Comparison of ENCODE assay signal across 8 cellular contexts in genomic region chr19:19821366-19822147, GRCh38. TPM values are rescaled to one million over a fixed set of nuclear protein-coding genes. Genes with fewer than 3 reads are reported as not detected.
A peak's percentile ranks its signal among the peaks of the same experiment; 100 is the strongest.
DNase-seq lines count a peak whose midpoint lies in the region; ATAC-seq and TF ChIP-seq lines count a peak whose summit lies in the region.

Gene ZNF506, minus strand, starts transcription at chr19:19821750. Its CDS starts 147 bp downstream, at chr19:19821603.

- peaks cover 38% of the 10 kb centered on the region for H3K4me1 Mint-ChIP-seq in CD8-positive, alpha-beta T cell (ENCODE audit: low read depth)
- H3K4me1 Mint-ChIP-seq in activated T-cell treated with anti-CD3 and anti-CD28 coated beads, Interleukin-2, amount 50 U/mL, for 72 hours (ENCODE audit: low read depth) = peaks cover 61% of the 10 kb centered on the region

- peaks cover 8% of the 10 kb centered on the region for H3K9me3 Mint-ChIP-seq in CD8-positive, alpha-beta T cell
- H3K9me3 Mint-ChIP-seq in activated T-cell treated with anti-CD3 and anti-CD28 coated beads, Interleukin-2, amount 50 U/mL, for 72 hours = peaks cover 5 to 10% of the 10 kb centered on the region in 2 donors

- intact Hi-C loops in CD8-positive, alpha-beta T cell (cut with DNase I, micrococcal nuclease) = loop anchor here (1.0 to 5.0 kb wide), 6 partner anchors 45 to 159 kb away; partner anchors contain the start of genes ZNF93 (in 2 of the 2), ATP13A1 (in 1 of the 2) and ZNF14 (in 1 of the 2)

- peak within 1 kb of the TSS; percentile 87 for H3K9ac ChIP-seq in muscle layer of colon (ENCODE audit: low read length)

- H3K4me3 ChIP-seq in CD8-positive, alpha-beta T cell (ENCODE audit: low read depth, low read length) = peak within 1 kb of the TSS; percentile 97
- H3K4me3 ChIP-seq in muscle layer of colon (ENCODE audit: low read depth in 1 of 2, low read length in 2 of 2) = peak within 1 kb of the TSS; percentile 82 to 90

- no peaks in the 10 kb centered on the region for H3K36me3 ChIP-seq in CD8-positive, alpha-beta T cell (ENCODE audit: insufficient read depth, low read length)
- H3K36me3 ChIP-seq in muscle layer of colon (ENCODE audit: insufficient read depth, low read length) = no peaks in the 10 kb centered on the region

- POLR2A ChIA-PET in CD8-positive, alpha-beta T cell (lab: Charles Lee) = interaction anchor here (0.5 to 3.2 kb wide), 28 partner anchors 11 to 744 kb away, joined by 3 to 62 read pairs (median 4); partner anchors contain the start of genes ATP13A1, ZNF101, ZNF14 and ZNF253

- CTCF ChIA-PET in CD8-positive, alpha-beta T cell (lab: Charles Lee) = interaction anchor here (0.7 to 2.1 kb wide), 5 partner anchors 40 to 106 kb away, joined by 3 to 9 read pairs (median 3); partner anchors contain the start of gene ZNF253

- peak within 1 kb of the TSS; percentile 100 for H3K4me3 Mint-ChIP-seq in CD8-positive, alpha-beta T cell
- peak within 1 kb of the TSS; percentile 98 for H3K4me3 Mint-ChIP-seq in activated T-cell treated with anti-CD3 and anti-CD28 coated beads, Interleukin-2, amount 50 U/mL, for 72 hours

- peak; percentile 95 to 98 (median 97) for DNase-seq in CD8-positive, alpha-beta T cell
- DNase-seq in HT-29 (ENCODE audit: low spot score) (peak; percentile 82), OCI-M1 (lab: John Stamatoyannopoulos, UW) (peak; percentile 99)
- DNase-seq in activated T-cell treated with anti-CD3 and anti-CD28 coated beads, Interleukin-2, amount 50 U/mL, for 72 hours = peak; percentile 96 to 98
- peak; percentile 91 to 94 for DNase-seq in stimulated activated CD8-positive, alpha-beta memory T cell treated with anti-CD3 and anti-CD28 coated beads, Interleukin-7, amount 100 ng/mL, for 1 hour (ENCODE audit: low read depth in 2 of 2)

- peaks cover 33% of the 10 kb centered on the region for H3K4me1 ChIP-seq in CD8-positive, alpha-beta T cell (ENCODE audit: insufficient read depth, low read length)
- peaks cover 3% of the 10 kb centered on the region for H3K4me1 ChIP-seq in muscle layer of colon (ENCODE audit: insufficient read depth, low read length)

- no peak for TF ChIP-seq CTCF in CD8-positive, alpha-beta T cell (IDR thresholded peaks at IDR 0.05)

- H3K27ac ChIP-seq in CD8-positive, alpha-beta T cell (ENCODE audit: low read depth, low read length) = peak within 1 kb of the TSS; percentile 96
- peak within 1 kb of the TSS; percentile 97 for H3K27ac ChIP-seq in muscle layer of colon (ENCODE audit: low read depth, low read length)

- peak within 1 kb of the TSS; percentile 100 for H3K27ac Mint-ChIP-seq in CD8-positive, alpha-beta T cell
- H3K27ac Mint-ChIP-seq in activated T-cell treated with anti-CD3 and anti-CD28 coated beads, Interleukin-2, amount 50 U/mL, for 72 hours = peak within 1 kb of the TSS; percentile 96

- H3K27me3 ChIP-seq in CD8-positive, alpha-beta T cell (ENCODE audit: insufficient read depth, low read length) = no peaks in the 10 kb centered on the region
- H3K27me3 ChIP-seq in muscle layer of colon (ENCODE audit: control insufficient read depth in 1 of 2, insufficient read depth in 2 of 2, low read length in 2 of 2) = no peaks in the 10 kb centered on the region

- ATAC-seq in CD8-positive, alpha-beta T cell = peak; percentile 82
- ATAC-seq in GM19463 (IDR thresholded peaks at IDR 0.05; ENCODE audit: unreplicated experiment) (peak; percentile 86), esophagus mucosa (peak; percentile 100)
- peak; percentile 80 to 86 for ATAC-seq in activated T-cell treated with anti-CD3 and anti-CD28 coated beads, Interleukin-2, amount 50 U/mL, for 72 hours (replicated peaks in 1 of 2)

- no peaks in the 10 kb centered on the region for H3K9me3 ChIP-seq in CD8-positive, alpha-beta T cell (ENCODE audit: low read length)
- H3K9me3 ChIP-seq in muscle layer of colon (ENCODE audit: low read length) = no peaks in the 10 kb centered on the region

- no peaks in the 10 kb centered on the region for H3K27me3 Mint-ChIP-seq in CD8-positive, alpha-beta T cell (ENCODE audit: low read depth)
- no peaks in the 10 kb centered on the region for H3K27me3 Mint-ChIP-seq in activated T-cell treated with anti-CD3 and anti-CD28 coated beads, Interleukin-2, amount 50 U/mL, for 72 hours (ENCODE audit: low read depth)

- H3K36me3 Mint-ChIP-seq in CD8-positive, alpha-beta T cell = peaks cover 39% of the 10 kb centered on the region
- peaks cover 43 to 55% of the 10 kb centered on the region in 2 donors for H3K36me3 Mint-ChIP-seq in activated T-cell treated with anti-CD3 and anti-CD28 coated beads, Interleukin-2, amount 50 U/mL, for 72 hours (ENCODE audit: insufficient read depth in 2 of 2)

RNA-seq across cellular contexts. Expression of gene ZNF506, which starts in this region (rescaled TPM):
- total RNA-seq in CD8-positive, alpha-beta T cell = 10 to 100 TPM; 50.2 to 50.4 TPM
- total RNA-seq in HT-29 (2014; rRNA removed; shearing (Covaris generic)) = 1.8 and 2.3 TPM in 2 replicates
- 10 to 100 TPM; 66.0 to 68.9 TPM for total RNA-seq in activated T-cell treated with anti-CD3 and anti-CD28 coated beads, Interleukin-2, amount 50 U/mL, for 72 hours
- 10.0 TPM for total RNA-seq in esophagus mucosa

Comparison
In these comparisons a context has a peak if more than half of its experiments do, and no peak if none do; other contexts are left out.
1. Peak in every context shown above with its lines: DNase-seq, ATAC-seq, H3K4me3 ChIP-seq and H3K27ac ChIP-seq.